Comparison of ENCODE assay signal across 8 cellular contexts in the genomic region with DNA sequence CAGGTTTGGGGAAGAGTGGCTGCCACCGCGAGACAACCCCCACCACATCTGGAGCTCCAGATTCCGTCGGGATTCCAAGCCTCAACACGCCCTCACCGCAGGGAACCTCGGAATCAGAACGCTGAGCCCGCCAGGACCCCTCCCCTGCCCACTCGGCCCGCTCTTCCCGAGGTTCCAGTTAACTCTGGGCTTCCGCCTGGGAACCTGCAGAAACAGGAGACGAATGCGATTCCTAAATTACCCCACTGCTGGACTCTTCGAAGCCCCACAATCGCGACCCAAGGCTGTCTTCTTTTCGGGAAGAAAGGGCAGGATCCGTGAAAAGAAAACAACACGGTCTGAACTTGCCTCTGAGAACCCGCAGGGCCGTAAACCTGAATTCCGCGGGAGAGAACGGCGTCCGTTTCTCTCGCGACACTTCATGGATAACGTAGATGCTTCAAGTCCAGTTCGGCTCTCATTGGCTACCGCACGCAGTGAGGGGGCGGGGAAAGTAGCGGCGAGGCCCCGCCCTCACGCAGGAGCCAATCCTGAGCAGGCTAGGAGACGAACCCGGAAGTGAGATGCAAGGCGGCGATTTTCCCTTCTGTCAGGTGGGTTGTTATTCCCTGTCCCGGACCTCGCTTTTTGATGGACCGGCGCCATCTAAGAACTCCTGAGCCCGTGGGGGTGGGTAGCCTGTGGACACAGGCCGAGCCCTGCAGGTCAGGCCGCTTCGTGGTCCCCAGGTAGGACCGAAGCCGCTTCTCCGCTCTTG. TPM values are rescaled to one million over a fixed set of nuclear protein-coding genes. Genes with fewer than 3 reads are reported as not detected.
DNase-seq lines count a peak whose midpoint lies in the region; ATAC-seq, FAIRE-seq and TF ChIP-seq lines count a peak whose summit lies in the region.

Gene ANKRD49, plus strand, starts transcription at position 542 of the 757 bp plus-strand sequence. CDS start 2,710 bp downstream, outside the sequence.
Gene MRE11, minus strand, starts transcription at position 402 of the 757 bp plus-strand sequence. CDS start 1,043 bp downstream, outside the sequence.

- DNase-seq in NCI-H2227 (lab: John Stamatoyannopoulos, UW; ENCODE audit: unreplicated experiment) = peak; percentile 97
- peak; percentile 97 for DNase-seq in WERI-Rb-1
- peak; percentile 97 for DNase-seq in bronchial epithelial cell (ENCODE audit: low read depth)
- DNase-seq in iPS-NIHi11 (ENCODE audit: low spot score) = peak; percentile 90
- DNase-seq in small intestine = peak; percentile 99

- 0% methylated on average over 54 of the region's 54 CpGs for WGBS in small intestine, 3 donors

- H2AFZ ChIP-seq in ACC112 (ENCODE audit: low read length, unreplicated experiment) = peak within 1 kb of the TSS; percentile 86

- FAIRE-seq in bronchial epithelial cell (lab: Jason Lieb, UNC) = peak; percentile 96
- FAIRE-seq in small intestine (lab: Jason Lieb, UNC) = peak; percentile 88

- H3K4me1 ChIP-seq in ACC112 (ENCODE audit: control insufficient read depth, insufficient read depth, low read length, unreplicated experiment) (peaks cover 22% of the 10 kb centered on the region), small intestine (ENCODE audit: control insufficient read depth in 2 of 2, insufficient read depth in 1 of 2, low read depth in 1 of 2, low read length in 1 of 2) (no peaks in the 10 kb centered on the region)

- peaks cover 12% of the 10 kb centered on the region; the same call in 1 of the 2 replicates for H3K36me3 ChIP-seq in ACC112 (ENCODE audit: insufficient read depth, low read length)
- peaks cover 38% of the 10 kb centered on the region for H3K36me3 ChIP-seq in WERI-Rb-1
- H3K36me3 ChIP-seq in bronchial epithelial cell (ENCODE audit: control insufficient read depth, insufficient read depth, low read length) = peaks cover 5% of the 10 kb centered on the region
- H3K36me3 ChIP-seq in small intestine (ENCODE audit: control insufficient read depth in 2 of 2, insufficient read depth in 2 of 2, low read length in 2 of 2) = peaks cover 4 to 7% of the 10 kb centered on the region in 2 donors

- H3K9me3 ChIP-seq in WERI-Rb-1 (ENCODE audit: severe bottlenecking) (no peaks in the 10 kb centered on the region), small intestine (ENCODE audit: control insufficient read depth, low read depth) (no peaks in the 10 kb centered on the region)

- TF ChIP-seq CTCF in WERI-Rb-1 (IDR thresholded peaks at IDR 0.05; ENCODE audit: low read depth, low read length) = no peak
- TF ChIP-seq CTCF in bronchial epithelial cell (IDR thresholded peaks at IDR 0.05; ENCODE audit: insufficient read depth, low read length, severe bottlenecking) = no peak

- peak within 1 kb of the TSS; percentile 70 for H3K27ac ChIP-seq in ACC112 (ENCODE audit: low read depth, low read length)
- H3K27ac ChIP-seq in WERI-Rb-1 = peak within 1 kb of the TSS; percentile 89
- H3K27ac ChIP-seq in small intestine (ENCODE audit: low read depth in 1 of 2, low read length in 1 of 2) = peak within 1 kb of the TSS; percentile 71 to 90

- peaks cover 17% of the 10 kb centered on the region for H3K79me2 ChIP-seq in ACC112 (ENCODE audit: control insufficient read depth, insufficient read depth, low read length, unreplicated experiment)

- H3K27me3 ChIP-seq in ACC112 (ENCODE audit: insufficient read depth, low read length) (no peaks in the 10 kb centered on the region), WERI-Rb-1 (ENCODE audit: insufficient read depth, low read depth, severe bottlenecking) (no peaks in the 10 kb centered on the region), bronchial epithelial cell (ENCODE audit: control insufficient read depth, insufficient read depth, low read length) (no peaks in the 10 kb centered on the region), small intestine (ENCODE audit: control insufficient read depth in 2 of 2, insufficient read depth in 2 of 2, low read length in 2 of 2) (no peaks in the 10 kb centered on the region)

- ATAC-seq in GM18873 (IDR thresholded peaks at IDR 0.05; ENCODE audit: low FRiP score, unreplicated experiment) (peak; percentile 100), HG03139 (IDR thresholded peaks at IDR 0.05; ENCODE audit: unreplicated experiment) (peak; percentile 100)

- H3K4me3 ChIP-seq in ACC112 (ENCODE audit: low read depth, low read length) (peak within 1 kb of the TSS; percentile 87), WERI-Rb-1 (ENCODE audit: low read depth, low read length) (peak within 1 kb of the TSS; percentile 98), bronchial epithelial cell (ENCODE audit: low read depth, low read length) (peak within 1 kb of the TSS; percentile 80), small intestine (ENCODE audit: low read depth in 1 of 2, low read length in 2 of 2) (peak within 1 kb of the TSS; percentile 65 to 77)

RNA-seq across cellular contexts. Expression of gene ANKRD49, which starts in this region (rescaled TPM):
- 17.1 and 20.5 TPM in 2 replicates for total RNA-seq in bronchial epithelial cell
- 10 to 100 TPM; 14.2 to 33.8 (median 23.3) TPM for polyA plus RNA-seq in small intestine

RNA-seq across cellular contexts. Expression of gene MRE11, which starts in this region (rescaled TPM):
- total RNA-seq in bronchial epithelial cell = 4.9 and 9.7 TPM in 2 replicates
- 1 to 10 TPM; 1.1 to 4.8 (median 2.9) TPM for polyA plus RNA-seq in small intestine

Comparison
In these comparisons a context has a peak if more than half of its experiments do, and no peak if none do; other contexts are left out.
1. Peak in every context shown above with its lines: DNase-seq, ATAC-seq, H3K4me3 ChIP-seq and H3K27ac ChIP-seq.